Comparison of ENCODE assay signal across 18 cellular contexts in the genomic region with DNA sequence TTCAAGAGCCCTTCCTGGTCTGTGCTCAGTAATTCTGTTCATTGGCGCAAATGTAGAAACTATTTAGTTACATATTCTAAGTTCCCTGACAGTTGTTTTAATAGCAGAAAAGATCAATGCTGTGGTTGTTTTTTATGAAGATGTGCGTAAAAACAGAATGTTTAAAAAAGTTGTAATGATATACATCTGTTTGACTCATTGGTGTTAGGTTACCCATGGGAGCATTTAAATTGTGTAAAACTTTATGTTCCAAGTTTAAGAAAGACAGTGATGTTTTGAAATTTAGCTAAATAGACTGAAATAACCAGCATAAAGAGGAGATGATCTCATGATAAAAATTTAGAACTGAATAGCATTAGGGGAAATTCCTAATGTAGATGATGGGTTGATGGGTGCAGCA. TPM values are rescaled to one million over a fixed set of nuclear protein-coding genes. Genes with fewer than 3 reads are reported as not detected.
"Had no signal": no experiment of that assay in that cellular context is flagged by ENCODE, and none has a peak within 500 bp of the region (broad histone marks: within the 10 kb centered on the region; RNA-seq: fewer than 3 reads in every experiment).

No MANE protein-coding gene starts in this region.

- H3K9me3 Mint-ChIP-seq: activated naive CD4-positive, alpha-beta T cell treated with anti-CD3 and anti-CD28 coated beads for 36 hours; activated T-cell treated with anti-CD3 and anti-CD28 coated beads, Interleukin-2, amount 50 U/mL, for 4 hours; stimulated activated effector memory CD8-positive, alpha-beta T cell treated with anti-CD3 and anti-CD28 coated beads, Interleukin-12 subunit alpha, Interleukin-12 subunit beta, amount 100 ng/mL, for 72 hours had no signal

- H3K9me3 ChIP-seq: ascending aorta, left ventricle myocardium inferior, pancreas, right lobe of liver, thoracic aorta had no signal

- H3K27me3 ChIP-seq: ascending aorta, pancreas, right lobe of liver had no signal

- H3K4me3 Mint-ChIP-seq: activated naive CD4-positive, alpha-beta T cell treated with anti-CD3 and anti-CD28 coated beads for 36 hours; activated T-cell treated with anti-CD3 and anti-CD28 coated beads, Interleukin-2, amount 50 U/mL, for 4 hours had no signal

- H3K4me3 ChIP-seq: ascending aorta, left ventricle myocardium inferior, right lobe of liver, thoracic aorta had no signal

- H3K4me1 ChIP-seq: foreskin keratinocyte had no signal

- DNase-seq: activated CD4-positive, alpha-beta T cell treated with anti-CD3 and anti-CD28 coated beads, Interleukin-2, amount 50 U/mL, for 1 hour; activated CD4-positive, CD25-positive, alpha-beta regulatory T cell treated with anti-CD3 and anti-CD28 coated beads, Interleukin-2, amount 50 U/mL, for 72 hours; activated CD8-positive, alpha-beta memory T cell treated with anti-CD3 and anti-CD28 coated beads, Interleukin-2, amount 50 U/mL, for 4 hours; activated naive CD4-positive, alpha-beta T cell treated with anti-CD3 and anti-CD28 coated beads for 36 hours; activated T-cell treated with anti-CD3 and anti-CD28 coated beads, Interleukin-2, amount 50 U/mL, for 4 hours; effector CD4-positive, alpha-beta T cell; foreskin keratinocyte; head of caudate nucleus; left ventricle myocardium inferior; pancreas; right lobe of liver; stimulated activated CD4-positive, alpha-beta T cell treated with anti-CD3 and anti-CD28 coated beads, Interleukin-4, amount 100 ng/mL, for 24 hours; SW 1271; T-helper 2 cell had no signal

- H3K36me3 ChIP-seq: ascending aorta, left ventricle myocardium inferior, pancreas, right lobe of liver, thoracic aorta had no signal

- H3K27ac ChIP-seq: foreskin keratinocyte, left ventricle myocardium inferior, right lobe of liver, thoracic aorta, VCaP had no signal

- H3K27ac Mint-ChIP-seq: activated naive CD4-positive, alpha-beta T cell treated with anti-CD3 and anti-CD28 coated beads for 36 hours; stimulated activated effector memory CD8-positive, alpha-beta T cell treated with anti-CD3 and anti-CD28 coated beads, Interleukin-12 subunit alpha, Interleukin-12 subunit beta, amount 100 ng/mL, for 72 hours had no signal

- ATAC-seq: activated T-cell treated with anti-CD3 and anti-CD28 coated beads, Interleukin-2, amount 50 U/mL, for 4 hours; foreskin keratinocyte; pancreas; right lobe of liver; stimulated activated effector memory CD8-positive, alpha-beta T cell treated with anti-CD3 and anti-CD28 coated beads, Interleukin-12 subunit alpha, Interleukin-12 subunit beta, amount 100 ng/mL, for 72 hours had no signal

RNA-seq across cellular contexts. Expression of gene PELI2, which starts 3.6 kb away (rescaled TPM):
- total RNA-seq: foreskin keratinocyte had no signal
